23 cellular contexts compared by ENCODE assay signal in genomic region chr17:4743898-4744297, GRCh38. TPM values are rescaled to one million over a fixed set of nuclear protein-coding genes. Genes with fewer than 3 reads are reported as not detected.
DNase-seq lines count a peak whose midpoint lies in the region; ATAC-seq, FAIRE-seq and TF ChIP-seq lines count a peak whose summit lies in the region.
"Had no signal": no experiment of that assay in that cellular context is flagged by ENCODE, and none has a peak within 500 bp of the region (broad histone marks: within the 10 kb centered on the region; RNA-seq: fewer than 3 reads in every experiment).

No MANE protein-coding gene starts in this region.

- H3K9ac ChIP-seq in BLaER1 treated with 17β-estradiol and CSF1 and Interleukin-3, amounts not matched to agents 10 nM and 100 nM = no peak overlapping the region
- H3K9ac ChIP-seq in IMR-90 (ENCODE audit: low read depth, low read length) (no peak overlapping the region), kidney (ENCODE audit: low read length in 2 of 2) (no peak overlapping the region), neuronal stem cell (ENCODE audit: low read depth, low read length, poor library complexity) (no peak overlapping the region)

- DNase-seq in IMR-90 = no peak
- peak; percentile 55 for DNase-seq in kidney
- no peak for DNase-seq in neuronal stem cell (ENCODE audit: low spot score)
- DNase-seq in HuH-7.5 (ENCODE audit: low spot score) = no peak
- no peak for DNase-seq in tibial nerve (ENCODE audit: low spot score in 2 of 2)
- DNase-seq in NCI-H446 (lab: John Stamatoyannopoulos, UW) = no peak
- DNase-seq: CD4-positive, alpha-beta T cell; CD8-positive, alpha-beta memory T cell; DMS 273 treated with DMSO at 0.1 percent for 48 hours; DMS79; EL; GDM1; GOT3; H9; HFFc6 had no signal

- H3K27me3 ChIP-seq in BLaER1 treated with 17β-estradiol and CSF1 and Interleukin-3, amounts not matched to agents 10 nM and 100 nM = peaks cover 31 to 44% (median 39%) of the 10 kb centered on the region in 11 experiments
- H3K27me3 ChIP-seq in IMR-90 (ENCODE audit: control insufficient read depth, insufficient read depth, low read length) = peaks cover 77% of the 10 kb centered on the region
- H3K27me3 ChIP-seq in neuronal stem cell (ENCODE audit: control insufficient read depth in 3 of 3, insufficient read depth in 3 of 3, low read depth in 1 of 3, low read length in 3 of 3) = peaks cover 14 to 87% (median 59%) of the 10 kb centered on the region in 3 experiments
- H3K27me3 ChIP-seq in tibial nerve = peaks cover 0 to 36% of the 10 kb centered on the region in 2 donors

- H2BK120ac ChIP-seq in IMR-90 (ENCODE audit: low read depth, low read length) (no peak overlapping the region), neuronal stem cell (ENCODE audit: low read depth, low read length) (no peak overlapping the region)

- H2BK12ac ChIP-seq in neuronal stem cell (ENCODE audit: low read length) = no peak overlapping the region

- H2AFZ ChIP-seq in IMR-90 (replicated peaks; ENCODE audit: low read length, poor library complexity) = no peak overlapping the region
- H2AFZ ChIP-seq in neuronal stem cell (ENCODE audit: low read length) = no peak overlapping the region

- H2BK5ac ChIP-seq in IMR-90 (ENCODE audit: low read depth, low read length, poor library complexity, severe bottlenecking) (no peak overlapping the region), neuronal stem cell (ENCODE audit: low read length) (no peak overlapping the region)

- no peak overlapping the region for H4K91ac ChIP-seq in IMR-90 (ENCODE audit: insufficient read depth, low read depth, low read length)
- H4K91ac ChIP-seq in neuronal stem cell (ENCODE audit: low read depth, low read length, poor library complexity) = no peak overlapping the region

- no peak overlapping the region for H2BK20ac ChIP-seq in IMR-90 (ENCODE audit: low read depth, low read length)

- H3K4me3 ChIP-seq in BLaER1 treated with 17β-estradiol and CSF1 and Interleukin-3, amounts not matched to agents 10 nM and 100 nM = no peak overlapping the region
- H3K4me3 ChIP-seq in IMR-90 (ENCODE audit: insufficient read depth, low read depth, low read length) (no peak overlapping the region), kidney (ENCODE audit: low read length in 2 of 2) (no peak overlapping the region), neuronal stem cell (ENCODE audit: low read length in 2 of 2) (peak overlapping the region in 1 of 2 donors; percentile 30), tibial nerve (no peak overlapping the region)
- H3K4me3 ChIP-seq: GM12878 had no signal

- H3K4ac ChIP-seq in IMR-90 (ENCODE audit: low read depth, low read length) = no peak overlapping the region
- H3K4ac ChIP-seq in neuronal stem cell (ENCODE audit: low read length) = no peak overlapping the region

- CTCF ChIA-PET in IMR-90 (lab: Yijun Ruan, JAX) = no interaction called here

- H3K56ac ChIP-seq in IMR-90 (ENCODE audit: extremely low read depth, insufficient read depth, low read length) = no peak overlapping the region

- no peak for FAIRE-seq in kidney (lab: Jason Lieb, UNC)
- FAIRE-seq: D721Med, GM12878 had no signal

- H2AK5ac ChIP-seq in IMR-90 (ENCODE audit: low read depth, low read length) (no peak overlapping the region), neuronal stem cell (ENCODE audit: low read depth, low read length) (peak overlapping the region; percentile 7)

- H3K4me2 ChIP-seq in BLaER1 treated with 17β-estradiol and CSF1 and Interleukin-3, amounts not matched to agents 10 nM and 100 nM = peak overlapping the region in 8 of 11 experiments; percentile 18 to 76 (median 56); a peak in 8 of 22 replicates
- H3K4me2 ChIP-seq in IMR-90 (ENCODE audit: low read depth, low read length) = no peak overlapping the region
- H3K4me2 ChIP-seq in neuronal stem cell (ENCODE audit: insufficient read depth, low read length, poor library complexity, severe bottlenecking) = no peak overlapping the region

- TF ChIP-seq EP300 in tibial nerve (IDR thresholded peaks at IDR 0.05) = no peak

- no peak overlapping the region for H2BK15ac ChIP-seq in IMR-90 (ENCODE audit: low read depth, low read length)
- H2BK15ac ChIP-seq in neuronal stem cell (ENCODE audit: low read length) = peak overlapping the region; percentile 58

- dilution Hi-C loops in IMR-90 (cut with HindIII; ENCODE audit: low sequenced_read_pairs, unreplicated experiment) = no loop called here

- H4K5ac ChIP-seq in IMR-90 (ENCODE audit: low read depth, low read length) = no peak overlapping the region

- H3K18ac ChIP-seq in IMR-90 (ENCODE audit: low read depth, low read length) (no peak overlapping the region), neuronal stem cell (ENCODE audit: low read length) (no peak overlapping the region)

- H3K4me1 ChIP-seq in BLaER1 treated with 17β-estradiol and CSF1 and Interleukin-3, amounts not matched to agents 10 nM and 100 nM = peaks cover 53 to 73% (median 59%) of the 10 kb centered on the region in 10 experiments
- peaks cover 3% of the 10 kb centered on the region; the same call in 1 of the 2 replicates for H3K4me1 ChIP-seq in IMR-90 (ENCODE audit: control insufficient read depth, insufficient read depth, low read length)
- H3K4me1 ChIP-seq in kidney (ENCODE audit: control insufficient read depth in 1 of 2, insufficient read depth in 1 of 2, low read depth in 1 of 2, low read length in 2 of 2) = peaks cover 0 to 7% of the 10 kb centered on the region in 2 donors
- H3K4me1 ChIP-seq in neuronal stem cell (ENCODE audit: control insufficient read depth in 2 of 2, insufficient read depth in 1 of 2, low read depth in 1 of 2, low read length in 2 of 2) = peaks cover 5 to 7% of the 10 kb centered on the region in 2 donors
- peaks cover 0 to 26% (median 2%) of the 10 kb centered on the region in 4 donors for H3K4me1 ChIP-seq in tibial nerve

- intact Hi-C loops in IMR-90 (cut with micrococcal nuclease) (no loop called here), kidney (cut with DNase I) (no loop called here)

- H3K14ac ChIP-seq in IMR-90 (replicated peaks; ENCODE audit: low read depth, low read length) = no peak overlapping the region
- H3K14ac ChIP-seq in neuronal stem cell (ENCODE audit: low read length) = peak overlapping the region; percentile 21

- in situ Hi-C loops in IMR-90 (cut with MboI; ENCODE audit: low sequenced_read_pairs) = no loop called here

- no TSS peak for BruUV-seq in IMR-90 (replicated peaks; lab: Mats Ljungman, UMichigan)

- no peak overlapping the region for H3K23ac ChIP-seq in IMR-90 (ENCODE audit: low read depth, low read length)
- H3K23ac ChIP-seq in neuronal stem cell (ENCODE audit: low read depth, low read length, poor library complexity) = no peak overlapping the region

- WGBS in IMR-90 (ENCODE audit: extremely low coverage in 2 of 2, insufficient read length in 1 of 2), 2 experiments = no CpG with 5 or more reads among the region's 9 CpGs
- WGBS in neuronal stem cell (ENCODE audit: extremely low coverage in 2 of 2, insufficient read length in 2 of 2, insufficient replicate concordance in 1 of 2), 2 donors = no CpG with 5 or more reads among the region's 9 CpGs
- 83 to 88% methylated on average over 9 of the region's 9 CpGs for WGBS in tibial nerve, 2 donors

- no peak overlapping the region for H3K27ac ChIP-seq in BLaER1 treated with 17β-estradiol and CSF1 and Interleukin-3, amounts not matched to agents 10 nM and 100 nM
- no peak overlapping the region for H3K27ac ChIP-seq in IMR-90 (ENCODE audit: insufficient read depth, low read length)
- H3K27ac ChIP-seq in kidney (ENCODE audit: low read depth in 2 of 2, low read length in 2 of 2) = no peak overlapping the region
- H3K27ac ChIP-seq in neuronal stem cell (replicated peaks; ENCODE audit: low read length) = no peak overlapping the region
- H3K27ac ChIP-seq in tibial nerve = no peak overlapping the region

- ATAC-seq in IMR-90 (ENCODE audit: low read depth) (no peak), GM21367 (IDR thresholded peaks at IDR 0.05; ENCODE audit: unreplicated experiment) (no peak)
- ATAC-seq: GM12878 had no signal

- no peak for TF ChIP-seq POLR2A in IMR-90 (IDR thresholded peaks at IDR 0.05; ENCODE audit: low read depth, low read length)
- no peak for TF ChIP-seq POLR2A in tibial nerve (IDR thresholded peaks at IDR 0.05)

- no peak overlapping the region for H4K8ac ChIP-seq in IMR-90 (ENCODE audit: low read depth in 2 of 2, low read length in 2 of 2)
- no peak overlapping the region for H4K8ac ChIP-seq in neuronal stem cell (ENCODE audit: low read depth, low read length)

- H3K9me3 ChIP-seq in BLaER1 treated with 17β-estradiol and CSF1 and Interleukin-3, amounts not matched to agents 10 nM and 100 nM (replicated peaks in 1 of 11) = no peaks in the 10 kb centered on the region
- H3K9me3 ChIP-seq in IMR-90 (ENCODE audit: control insufficient read depth, insufficient read depth, low read length) (no peaks in the 10 kb centered on the region), kidney (ENCODE audit: control insufficient read depth in 1 of 2, low read length in 2 of 2) (no peaks in the 10 kb centered on the region), neuronal stem cell (replicated peaks in 1 of 2; ENCODE audit: control insufficient read depth in 2 of 2, insufficient read depth in 1 of 2, low read depth in 1 of 2, low read length in 2 of 2) (peaks cover 0 to 4% of the 10 kb centered on the region in 2 donors), tibial nerve (no peaks in the 10 kb centered on the region)

- H3K9me1 ChIP-seq in IMR-90 (ENCODE audit: insufficient read depth, low read length) = no peaks in the 10 kb centered on the region

- H2AK9ac ChIP-seq in IMR-90 (replicated peaks; ENCODE audit: low read depth, low read length, poor library complexity) = peak overlapping the region; percentile 16

- H4K20me1 ChIP-seq in BLaER1 treated with 17β-estradiol and CSF1 and Interleukin-3, amounts not matched to agents 10 nM and 100 nM = peaks cover 0 to 17% (median 0%) of the 10 kb centered on the region in 11 experiments; a peak in 8 of 22 replicates
- no peaks in the 10 kb centered on the region for H4K20me1 ChIP-seq in IMR-90 (ENCODE audit: insufficient read depth, low read length)

- H3K79me1 ChIP-seq in IMR-90 (ENCODE audit: low read depth in 1 of 2, low read length in 2 of 2) = no peaks in the 10 kb centered on the region
- H3K79me1 ChIP-seq in neuronal stem cell (ENCODE audit: low read depth, low read length) = peaks cover 2% of the 10 kb centered on the region

- POLR2A ChIA-PET in IMR-90 (lab: Charles Lee; ENCODE audit: unreplicated experiment) = no interaction called here

- TF ChIP-seq CTCF in IMR-90 (conservative IDR thresholded peaks at IDR 0.05; ENCODE audit: low read depth, low read length) (no peak), kidney (IDR thresholded peaks at IDR 0.05; ENCODE audit: borderline replicate concordance, extremely low read depth, insufficient read depth) (no peak), tibial nerve (IDR thresholded peaks at IDR 0.05) (no peak)

- H3K36me3 ChIP-seq in BLaER1 treated with 17β-estradiol and CSF1 and Interleukin-3, amounts not matched to agents 10 nM and 100 nM = no peaks in the 10 kb centered on the region; a peak in 1 of 22 replicates
- H3K36me3 ChIP-seq in IMR-90 (ENCODE audit: control insufficient read depth, insufficient read depth, low read length) = no peaks in the 10 kb centered on the region
- no peaks in the 10 kb centered on the region for H3K36me3 ChIP-seq in kidney (ENCODE audit: control insufficient read depth in 1 of 2, insufficient read depth in 2 of 2, low read length in 2 of 2)
- no peaks in the 10 kb centered on the region for H3K36me3 ChIP-seq in neuronal stem cell (replicated peaks in 1 of 2; ENCODE audit: control insufficient read depth in 2 of 2, insufficient read depth in 2 of 2, low read length in 2 of 2)
- no peaks in the 10 kb centered on the region for H3K36me3 ChIP-seq in tibial nerve

- no peak for TF ChIP-seq RAD21 in IMR-90 (IDR thresholded peaks at IDR 0.05; ENCODE audit: low read length)

RNA-seq across cellular contexts. Expression of gene CXCL16, which starts 4.2 kb away (rescaled TPM):
- 0.28 and 0.36 TPM in 2 replicates for total RNA-seq in IMR-90 (2012; rRNA removed)
- 1.2 and 1.6 TPM in 2 replicates for polyA plus RNA-seq in IMR-90 (2012; rRNA removed)
- 0.97 and 2.4 TPM in 2 replicates for polyA plus RNA-seq in IMR-90 (2012; cell fraction: cytosol; rRNA removed)
- 0.62 and 0.70 TPM in 2 replicates for polyA plus RNA-seq in IMR-90 (2012; cell fraction: nucleus; rRNA removed; ENCODE audit: low replicate concordance)
- total RNA-seq in kidney = 83.0 TPM
- 22.5 TPM for polyA plus RNA-seq in kidney (ENCODE audit: insufficient read depth, low read depth, low replicate concordance)
- polyA plus RNA-seq in neuronal stem cell (2013, experiment 1 of 2) = 0.20 TPM
- 0.24 TPM for polyA plus RNA-seq in neuronal stem cell (2013, experiment 2 of 2)
- total RNA-seq in tibial nerve = 10 to 100 TPM in 3 of 4 donors, 1 to 10 TPM in 1; 5.7 to 27.3 (median 13.6) TPM

RNA-seq across cellular contexts. Expression of gene ZMYND15, which starts 4.3 kb away (rescaled TPM):
- total RNA-seq in IMR-90 (2012; rRNA removed) (under 0.01 TPM in 1 of 2 replicates, not detected in the other), kidney (5.1 TPM), tibial nerve (under 1 TPM in 3 of 4 donors, not detected in 1; 0.42 to 0.66 (median 0.59) TPM)
- polyA plus RNA-seq in IMR-90 (2012; rRNA removed) (0.07 and 0.14 TPM in 2 replicates), kidney (ENCODE audit: insufficient read depth, low read depth, low replicate concordance) (1.3 TPM)
- polyA plus RNA-seq in IMR-90 (2012; cell fraction: cytosol; rRNA removed) = 0.08 and 0.14 TPM in 2 replicates
- polyA plus RNA-seq in IMR-90 (2012; cell fraction: nucleus; rRNA removed; ENCODE audit: low replicate concordance) = 0.55 and 0.61 TPM in 2 replicates
- 0.17 TPM for polyA plus RNA-seq in neuronal stem cell (2013, experiment 1 of 2)
- 0.14 TPM for polyA plus RNA-seq in neuronal stem cell (2013, experiment 2 of 2)
- total RNA-seq: HFFc6 had no signal
- polyA plus RNA-seq: CD8-positive, alpha-beta memory T cell had no signal

RNA-seq across cellular contexts. Expression of gene MED11, which starts 12.7 kb away (rescaled TPM):
- 9.9 and 10.3 TPM in 2 replicates for total RNA-seq in IMR-90 (2012; rRNA removed)
- 23.3 and 24.1 TPM in 2 replicates for polyA plus RNA-seq in IMR-90 (2012; rRNA removed)
- polyA plus RNA-seq in IMR-90 (2012; cell fraction: cytosol; rRNA removed) = 25.5 and 30.9 TPM in 2 replicates
- 10.3 and 13.5 TPM in 2 replicates for polyA plus RNA-seq in IMR-90 (2012; cell fraction: nucleus; rRNA removed; ENCODE audit: low replicate concordance)
- total RNA-seq in kidney = 19.0 TPM
- polyA plus RNA-seq in kidney (ENCODE audit: insufficient read depth, low read depth, low replicate concordance) = 58.4 TPM
- polyA plus RNA-seq in neuronal stem cell (2013, experiment 1 of 2) = 25.0 TPM
- 26.3 TPM for polyA plus RNA-seq in neuronal stem cell (2013, experiment 2 of 2)
- total RNA-seq in tibial nerve = 10 to 100 TPM; 20.8 to 32.8 (median 28.4) TPM

RNA-seq across cellular contexts. Expression of gene TM4SF5, which starts 27.8 kb away (rescaled TPM):
- total RNA-seq in IMR-90 (2012; rRNA removed) (not detected in 2 replicates), kidney (0.88 TPM), tibial nerve (not detected)
- polyA plus RNA-seq in IMR-90 (2012; rRNA removed) (not detected in 2 replicates), kidney (ENCODE audit: insufficient read depth, low read depth, low replicate concordance) (31.3 TPM)
- not detected in 2 replicates for polyA plus RNA-seq in IMR-90 (2012; cell fraction: cytosol; rRNA removed)
- polyA plus RNA-seq in IMR-90 (2012; cell fraction: nucleus; rRNA removed; ENCODE audit: low replicate concordance) = not detected in 2 replicates
- polyA plus RNA-seq in neuronal stem cell (2013, experiment 1 of 2) = not detected
- not detected for polyA plus RNA-seq in neuronal stem cell (2013, experiment 2 of 2)
- total RNA-seq: A172; A673; CD4-positive, alpha-beta T cell; CD8-positive, alpha-beta memory T cell; H9; HFFc6 had no signal
- polyA plus RNA-seq: BJ; CD14-positive monocyte; CD8-positive, alpha-beta memory T cell; GM12878 had no signal

RNA-seq across cellular contexts. Expression of gene ARRB2, which starts 33.5 kb away (rescaled TPM):
- 3.9 and 6.1 TPM in 2 replicates for total RNA-seq in IMR-90 (2012; rRNA removed)
- 10.6 and 12.5 TPM in 2 replicates for polyA plus RNA-seq in IMR-90 (2012; rRNA removed)
- 6.2 and 8.6 TPM in 2 replicates for polyA plus RNA-seq in IMR-90 (2012; cell fraction: cytosol; rRNA removed)
- 17.0 and 18.2 TPM in 2 replicates for polyA plus RNA-seq in IMR-90 (2012; cell fraction: nucleus; rRNA removed; ENCODE audit: low replicate concordance)
- 63.1 TPM for total RNA-seq in kidney
- 32.8 TPM for polyA plus RNA-seq in kidney (ENCODE audit: insufficient read depth, low read depth, low replicate concordance)
- polyA plus RNA-seq in neuronal stem cell (2013, experiment 1 of 2) = 76.8 TPM
- polyA plus RNA-seq in neuronal stem cell (2013, experiment 2 of 2) = 75.4 TPM
- total RNA-seq in tibial nerve = 100 to 1,000 TPM in 1 of 4 donors, 10 to 100 TPM in 3; 50.2 to 103 (median 57.4) TPM

Comparison
In these comparisons a context has a peak if more than half of its experiments do, and no peak if none do; other contexts are left out.
1. H3K4me2 ChIP-seq: peak in BLaER1 treated with 17β-estradiol and CSF1 and Interleukin-3, amounts not matched to agents 10 nM and 100 nM (8 of 11); none in IMR-90 (single experiment) and neuronal stem cell (single experiment).